22 cellular contexts compared by ENCODE assay signal in genomic region chr9:128731691-128732090, GRCh38. TPM values are rescaled to one million over a fixed set of nuclear protein-coding genes. Genes with fewer than 3 reads are reported as not detected.
DNase-seq lines count a peak whose midpoint lies in the region; ATAC-seq and TF ChIP-seq lines count a peak whose summit lies in the region.
"Had no signal": no experiment of that assay in that cellular context is flagged by ENCODE, and none has a peak within 500 bp of the region (broad histone marks: within the 10 kb centered on the region; RNA-seq: fewer than 3 reads in every experiment).

No MANE protein-coding gene starts in this region.

- peak overlapping the region; percentile 29 for H3K27ac Mint-ChIP-seq in central memory CD8-positive, alpha-beta T cell (ENCODE audit: low read depth)
- no peak overlapping the region for H3K27ac Mint-ChIP-seq in T-helper 2 cell treated with Interferon-gamma antibody and Interleukin-4, amounts not matched to agents 5 μg/mL and 100 μg/mL, for 36 hours
- H3K27ac Mint-ChIP-seq: CD4-positive, alpha-beta T cell; CD8-positive, alpha-beta memory T cell; GM23338; H9 had no signal

- peak overlapping the region; percentile 43 for H4K8ac ChIP-seq in neuronal stem cell (ENCODE audit: low read depth, low read length)

- no peak overlapping the region for H3K4ac ChIP-seq in neuronal stem cell (ENCODE audit: low read length)

- H2AFZ ChIP-seq in neuronal stem cell (ENCODE audit: low read length): no peak overlapping the region
- H2AFZ ChIP-seq: GM23338 had no signal

- no peaks in the 10 kb centered on the region for H3K27me3 Mint-ChIP-seq in central memory CD8-positive, alpha-beta T cell
- no peaks in the 10 kb centered on the region for H3K27me3 Mint-ChIP-seq in T-helper 2 cell treated with Interferon-gamma antibody and Interleukin-4, amounts not matched to agents 5 μg/mL and 100 μg/mL, for 36 hours (ENCODE audit: low read depth)
- H3K27me3 Mint-ChIP-seq: CD4-positive, alpha-beta T cell; CD8-positive, alpha-beta memory T cell had no signal

- intact Hi-C loops in posterior cingulate gyrus (cut with DNase I): no loop called here

- no peak for TF ChIP-seq CTCF in RWPE1 (conservative IDR thresholded peaks at IDR 0.05; ENCODE audit: low read depth)

- no peaks in the 10 kb centered on the region for H3K9me3 Mint-ChIP-seq in central memory CD8-positive, alpha-beta T cell
- no peaks in the 10 kb centered on the region for H3K9me3 Mint-ChIP-seq in T-helper 2 cell treated with Interferon-gamma antibody and Interleukin-4, amounts not matched to agents 5 μg/mL and 100 μg/mL, for 36 hours
- H3K9me3 Mint-ChIP-seq: CD14-positive monocyte; CD4-positive, alpha-beta T cell; CD8-positive, alpha-beta memory T cell; GM23338; H9 had no signal

- H3K18ac ChIP-seq in neuronal stem cell (ENCODE audit: low read length): no peak overlapping the region

- no CpG with 5 or more reads among the region's 9 CpGs for WGBS in neuronal stem cell (ENCODE audit: extremely low coverage in 2 of 2, insufficient read length in 2 of 2, insufficient replicate concordance in 1 of 2), 2 donors

- H2BK12ac ChIP-seq in neuronal stem cell (ENCODE audit: low read length): no peak overlapping the region

- POLR2A ChIA-PET in RWPE1 (lab: Yijun Ruan, JAX; ENCODE audit: low non-redundant PET): no interaction called here

- H3K27ac ChIP-seq in RWPE1: peak overlapping the region; percentile 29
- no peak overlapping the region for H3K27ac ChIP-seq in neuronal stem cell (replicated peaks; ENCODE audit: low read length)
- H3K27ac ChIP-seq in substantia nigra (ENCODE audit: low read depth, low read length, poor library complexity, severe bottlenecking): no peak overlapping the region
- H3K27ac ChIP-seq: A549; BLaER1 treated with 17β-estradiol and CSF1 and Interleukin-3, amounts not matched to agents 10 nM and 100 nM had no signal

- no peak overlapping the region for H2BK5ac ChIP-seq in neuronal stem cell (ENCODE audit: low read length)

- peaks cover 8% of the 10 kb centered on the region for H3K4me1 Mint-ChIP-seq in central memory CD8-positive, alpha-beta T cell
- H3K4me1 Mint-ChIP-seq in T-helper 2 cell treated with Interferon-gamma antibody and Interleukin-4, amounts not matched to agents 5 μg/mL and 100 μg/mL, for 36 hours (ENCODE audit: low read depth): peaks cover 8% of the 10 kb centered on the region

- H2BK15ac ChIP-seq in neuronal stem cell (ENCODE audit: low read length): no peak overlapping the region

- CTCF ChIA-PET in RWPE1 (lab: Yijun Ruan, JAX): interaction anchor here (1.4 kb wide), 1 partner anchor 30 kb away, joined by 7 read pairs; the partner anchor contains the start of gene PKN3

- H3K27me3 ChIP-seq in neuronal stem cell (ENCODE audit: control insufficient read depth in 3 of 3, insufficient read depth in 3 of 3, low read depth in 1 of 3, low read length in 3 of 3): no peaks in the 10 kb centered on the region
- H3K27me3 ChIP-seq: BE2C; BLaER1 treated with 17β-estradiol and CSF1 and Interleukin-3, amounts not matched to agents 10 nM and 100 nM had no signal

- H3K36me3 Mint-ChIP-seq in central memory CD8-positive, alpha-beta T cell (ENCODE audit: insufficient read depth): peaks cover 21% of the 10 kb centered on the region
- peaks cover 5% of the 10 kb centered on the region for H3K36me3 Mint-ChIP-seq in T-helper 2 cell treated with Interferon-gamma antibody and Interleukin-4, amounts not matched to agents 5 μg/mL and 100 μg/mL, for 36 hours (ENCODE audit: low read depth)

- no peak overlapping the region for H3K9ac ChIP-seq in neuronal stem cell (ENCODE audit: low read depth, low read length, poor library complexity)

- peaks cover 0 to 2% of the 10 kb centered on the region in 2 donors for H3K4me1 ChIP-seq in neuronal stem cell (ENCODE audit: control insufficient read depth in 2 of 2, insufficient read depth in 1 of 2, low read depth in 1 of 2, low read length in 2 of 2)
- H3K4me1 ChIP-seq: A549 had no signal

- DNase-seq in RWPE1 (ENCODE audit: low spot score) (no peak), neuronal stem cell (ENCODE audit: low spot score) (no peak), posterior cingulate gyrus (no peak), substantia nigra (lab: John Stamatoyannopoulos, UW) (no peak)
- DNase-seq in central memory CD8-positive, alpha-beta T cell (ENCODE audit: low spot score in 2 of 2): no peak
- no peak for DNase-seq in T-helper 2 cell treated with Interferon-gamma antibody and Interleukin-4, amounts not matched to agents 5 μg/mL and 100 μg/mL, for 36 hours (ENCODE audit: low spot score)
- DNase-seq: 8988T; ACHN; AML-193; BE2C; CD4-positive, alpha-beta T cell; CD8-positive, alpha-beta memory T cell; DMS 273 treated with DMSO at 0.1 percent for 48 hours; DMS79; EL; GF-D8; H9 had no signal

- no peak overlapping the region for H4K91ac ChIP-seq in neuronal stem cell (ENCODE audit: low read depth, low read length, poor library complexity)

- no peak overlapping the region for H2BK120ac ChIP-seq in neuronal stem cell (ENCODE audit: low read depth, low read length)

- no peak overlapping the region for H3K4me3 Mint-ChIP-seq in central memory CD8-positive, alpha-beta T cell
- no peak overlapping the region for H3K4me3 Mint-ChIP-seq in T-helper 2 cell treated with Interferon-gamma antibody and Interleukin-4, amounts not matched to agents 5 μg/mL and 100 μg/mL, for 36 hours
- H3K4me3 Mint-ChIP-seq: CD14-positive monocyte; CD4-positive, alpha-beta T cell; CD8-positive, alpha-beta memory T cell; GM23338; H9 had no signal

- H3K14ac ChIP-seq in neuronal stem cell (ENCODE audit: low read length): no peak overlapping the region

- ATAC-seq in central memory CD8-positive, alpha-beta T cell (replicated peaks; ENCODE audit: extremely low read depth, poor library complexity, severe bottlenecking): no peak
- ATAC-seq: A549, GM23338, HCT116 had no signal

- no peaks in the 10 kb centered on the region for H3K79me1 ChIP-seq in neuronal stem cell (ENCODE audit: low read depth, low read length)

- H3K4me2 ChIP-seq in neuronal stem cell (ENCODE audit: insufficient read depth, low read length, poor library complexity, severe bottlenecking): no peak overlapping the region
- H3K4me2 ChIP-seq: A549, GM23338 had no signal

- H3K9me3 ChIP-seq in neuronal stem cell (replicated peaks in 1 of 2; ENCODE audit: control insufficient read depth in 2 of 2, insufficient read depth in 1 of 2, low read depth in 1 of 2, low read length in 2 of 2): no peaks in the 10 kb centered on the region
- H3K9me3 ChIP-seq: A549; BE2C; BLaER1 treated with 17β-estradiol and CSF1 and Interleukin-3, amounts not matched to agents 10 nM and 100 nM had no signal

- peaks cover 11 to 21% of the 10 kb centered on the region in 2 donors for H3K36me3 ChIP-seq in neuronal stem cell (replicated peaks in 1 of 2; ENCODE audit: control insufficient read depth in 2 of 2, insufficient read depth in 2 of 2, low read length in 2 of 2)
- H3K36me3 ChIP-seq: BE2C had no signal

- H3K4me3 ChIP-seq in neuronal stem cell (ENCODE audit: low read length in 2 of 2): no peak overlapping the region
- H3K4me3 ChIP-seq: A549; BLaER1 treated with 17β-estradiol and CSF1 and Interleukin-3, amounts not matched to agents 10 nM and 100 nM; GM23338 had no signal

- no peak overlapping the region for H2AK5ac ChIP-seq in neuronal stem cell (ENCODE audit: low read depth, low read length)

- no peak overlapping the region for H3K23ac ChIP-seq in neuronal stem cell (ENCODE audit: low read depth, low read length, poor library complexity)

RNA-seq across cellular contexts. Expression of gene ZDHHC12, which starts 7.8 kb away (rescaled TPM):
- 27.7 TPM for polyA plus RNA-seq in neuronal stem cell (2013, experiment 1 of 2)
- 27.9 TPM for polyA plus RNA-seq in neuronal stem cell (2013, experiment 2 of 2)

RNA-seq across cellular contexts. Expression of gene PKN3, which starts 29.4 kb away (rescaled TPM):
- polyA plus RNA-seq in neuronal stem cell (2013, experiment 1 of 2): 10.5 TPM
- 10.2 TPM for polyA plus RNA-seq in neuronal stem cell (2013, experiment 2 of 2)

RNA-seq across cellular contexts. Expression of gene ZER1, which starts 40.0 kb away (rescaled TPM):
- polyA plus RNA-seq in neuronal stem cell (2013, experiment 1 of 2): 19.6 TPM
- 19.4 TPM for polyA plus RNA-seq in neuronal stem cell (2013, experiment 2 of 2)

RNA-seq across cellular contexts. Expression of gene SET, which starts 42.7 kb away (rescaled TPM):
- polyA plus RNA-seq in neuronal stem cell (2013, experiment 1 of 2): 683 TPM
- 718 TPM for polyA plus RNA-seq in neuronal stem cell (2013, experiment 2 of 2)

RNA-seq across cellular contexts. Expression of gene TBC1D13, which starts 55.4 kb away (rescaled TPM):
- polyA plus RNA-seq in neuronal stem cell (2013, experiment 1 of 2): 14.4 TPM
- 14.4 TPM for polyA plus RNA-seq in neuronal stem cell (2013, experiment 2 of 2)
